In the genomic region with DNA sequence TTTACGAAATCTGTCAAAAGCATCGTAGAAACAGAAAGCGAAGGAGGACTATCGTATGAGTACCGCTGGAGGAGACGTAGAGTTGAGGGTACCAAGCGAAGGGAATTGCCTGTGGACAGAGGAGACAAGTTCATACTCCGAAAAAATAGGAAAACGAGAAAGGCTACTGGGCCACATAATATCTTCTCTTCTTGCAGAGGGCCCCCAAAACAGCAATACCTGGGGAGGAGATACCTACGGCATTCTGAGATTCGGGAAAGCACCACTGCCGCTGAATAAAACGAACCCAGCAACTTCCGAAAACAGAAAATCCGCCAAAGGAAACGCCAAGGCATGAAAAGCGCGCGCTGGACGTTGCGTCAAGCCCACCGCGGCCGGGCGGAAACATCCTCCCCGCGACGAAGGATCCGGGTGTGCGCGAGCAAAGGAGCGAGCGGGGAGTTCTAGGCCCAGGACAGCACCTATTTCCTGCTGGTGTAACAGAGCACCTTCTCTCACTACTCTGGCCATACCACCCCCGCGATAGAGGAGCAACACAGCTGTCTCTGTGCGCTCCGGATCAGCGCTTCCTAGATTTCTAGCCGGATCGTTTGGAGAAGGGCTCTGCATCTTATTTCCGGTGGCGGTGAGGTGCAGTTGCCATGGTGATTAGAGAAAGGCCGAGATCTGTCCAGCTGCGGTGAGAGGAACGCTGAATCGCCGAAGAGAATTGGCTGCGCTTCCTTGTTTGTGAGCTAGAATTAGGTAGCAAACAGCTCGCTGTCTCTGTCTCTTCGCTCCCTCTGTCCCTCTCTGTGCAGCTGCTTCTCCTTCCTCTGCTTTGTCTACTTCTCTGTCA, we compare ENCODE assay signal across 1 cellular context.
TF ChIP-seq lines count a peak whose summit lies in the region.

EFCAB7 (plus strand) TSS at position 635 of the 838 bp plus-strand sequence. CDS start 2,048 bp downstream, outside the sequence.
ITGB3BP (minus strand) TSS at position 335 of the 838 bp plus-strand sequence; CDS start at position 243, 92 bp downstream.

TF ChIP-seq in K562, 482 proteins besides CTCF, POLR2A, EP300 and RAD21 (continued from another document and continues in another):
- TF ChIP-seq ZMIZ1 (IDR thresholded peaks at IDR 0.05; ENCODE audit: low read depth in 2 of 2, low read length in 2 of 2) (0 out of 4 replicates have a peak, but pooled peaks of 1 of the 2 experiments have one; percentile 30), MTA1 (IDR thresholded peaks at IDR 0.05; ENCODE audit: borderline replicate concordance) (peak; percentile 75), PHF8 (IDR thresholded peaks at IDR 0.05; ENCODE audit: borderline replicate concordance, low read length) (peak; percentile 62; the same call in 1 of the 2 replicates), ZNF347 (CRISPR knock-in tag; IDR thresholded peaks at IDR 0.05; ENCODE audit: low read depth) (no peak), HNRNPK (IDR thresholded peaks at IDR 0.05; ENCODE audit: low read depth, low read length, poor library complexity, severe bottlenecking) (no peak), CBX8 (IDR thresholded peaks at IDR 0.05; ENCODE audit: borderline replicate concordance, extremely low read depth, low read depth, low read length, poor library complexity, severe bottlenecking) (no peak), ZBTB5 (IDR thresholded peaks at IDR 0.05) (no peak), MECOM (CRISPR knock-in tag; IDR thresholded peaks at IDR 0.05) (peak; percentile 27; the same call in 1 of the 2 replicates), ETV6 (IDR thresholded peaks at IDR 0.05; ENCODE audit: borderline replicate concordance in 1 of 2, low read depth in 2 of 2, low read length in 1 of 2) (no peak), ETV6 (CRISPR knock-in tag; IDR thresholded peaks at IDR 0.05; ENCODE audit: borderline replicate concordance) (no peak; the same call in 1 of the 2 replicates), SAP30 (IDR thresholded peaks at IDR 0.05; ENCODE audit: borderline replicate concordance, insufficient read depth, low read depth, low read length, poor library complexity, severe bottlenecking) (peak; percentile 71), PRMT5 (CRISPR knock-in tag; IDR thresholded peaks at IDR 0.05) (no peak), TBL1XR1 (IDR thresholded peaks at IDR 0.05; ENCODE audit: low read length in 2 of 2) (peak in 1 of 2 experiments; percentile 26; a peak in 1 of 4 replicates), KAT7 (CRISPR knock-in tag; IDR thresholded peaks at IDR 0.05; ENCODE audit: borderline replicate concordance) (peak; percentile 78; the same call in 1 of the 2 replicates), CC2D1A (IDR thresholded peaks at IDR 0.05) (peak; percentile 94), JUND (IDR thresholded peaks at IDR 0.05; ENCODE audit: borderline replicate concordance, low read depth, low read length) (peak; percentile 47), JUND (tag; IDR thresholded peaks at IDR 0.05; ENCODE audit: borderline replicate concordance, low read depth, low read length) (peak; percentile 71; the same call in 2 of the 3 replicates), POU5F1 (IDR thresholded peaks at IDR 0.05; ENCODE audit: borderline replicate concordance, low read depth, low read length, partially characterized antibody) (no peak), ZNF184 (CRISPR knock-in tag; IDR thresholded peaks at IDR 0.05) (no peak), PHF20 (IDR thresholded peaks at IDR 0.05; ENCODE audit: partially characterized antibody) (peak; percentile 98), ELF4 (CRISPR knock-in tag; IDR thresholded peaks at IDR 0.05) (peak; percentile 92), ZNF655 (CRISPR knock-in tag; IDR thresholded peaks at IDR 0.05) (no peak), LCOR (CRISPR knock-in tag; IDR thresholded peaks at IDR 0.05) (peak; percentile 86), NR4A1 (CRISPR knock-in tag; IDR thresholded peaks at IDR 0.05) (0 out of 2 replicates have a peak, but pooled peaks have one; percentile 61), NR4A1 (tag; IDR thresholded peaks at IDR 0.05) (peak; percentile 83; the same call in 1 of the 2 replicates), ARID4B (CRISPR knock-in tag; IDR thresholded peaks at IDR 0.05) (peak; percentile 76), MED1 (CRISPR knock-in tag; IDR thresholded peaks at IDR 0.05; ENCODE audit: borderline replicate concordance) (no peak), CAMTA2 (CRISPR knock-in tag; conservative IDR thresholded peaks at IDR 0.05) (no peak), KHSRP (IDR thresholded peaks at IDR 0.05) (no peak), MCM2 (IDR thresholded peaks at IDR 0.05; ENCODE audit: low read depth) (no peak), ZNF133 (CRISPR knock-in tag; IDR thresholded peaks at IDR 0.05) (no peak), SOX6 (IDR thresholded peaks at IDR 0.05) (peak; percentile 75), SMARCA4 (IDR thresholded peaks at IDR 0.05) (0 out of 2 replicates have a peak, but pooled peaks have one; percentile 39), CLOCK (CRISPR knock-in tag; IDR thresholded peaks at IDR 0.05; ENCODE audit: borderline replicate concordance) (no peak), GATAD2B (IDR thresholded peaks at IDR 0.05; ENCODE audit: borderline replicate concordance) (peak; percentile 60; the same call in 1 of the 2 replicates), NR2C1 (IDR thresholded peaks at IDR 0.05) (peak; percentile 65), NR2C1 (tag; IDR thresholded peaks at IDR 0.05) (peak; percentile 67)
- TF ChIP-seq, protein P1, sequence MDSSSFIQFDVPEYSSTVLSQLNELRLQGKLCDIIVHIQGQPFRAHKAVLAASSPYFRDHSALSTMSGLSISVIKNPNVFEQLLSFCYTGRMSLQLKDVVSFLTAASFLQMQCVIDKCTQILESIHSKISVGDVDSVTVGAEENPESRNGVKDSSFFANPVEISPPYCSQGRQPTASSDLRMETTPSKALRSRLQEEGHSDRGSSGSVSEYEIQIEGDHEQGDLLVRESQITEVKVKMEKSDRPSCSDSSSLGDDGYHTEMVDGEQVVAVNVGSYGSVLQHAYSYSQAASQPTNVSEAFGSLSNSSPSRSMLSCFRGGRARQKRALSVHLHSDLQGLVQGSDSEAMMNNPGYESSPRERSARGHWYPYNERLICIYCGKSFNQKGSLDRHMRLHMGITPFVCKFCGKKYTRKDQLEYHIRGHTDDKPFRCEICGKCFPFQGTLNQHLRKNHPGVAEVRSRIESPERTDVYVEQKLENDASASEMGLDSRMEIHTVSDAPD (CRISPR knock-in tag; IDR thresholded peaks at IDR 0.05): no peak
